ENCODE assay signal across 1 cellular context in genomic region chr1:26826261-26827201, GRCh38.
TF ChIP-seq lines count a peak whose summit lies in the region.

ZDHHC18 (plus strand) TSS chr1:26826688; CDS start chr1:26826805, 117 bp downstream.

TF ChIP-seq in HEK293, 187 proteins besides CTCF, POLR2A, EP300 and RAD21 (continued from another document and continues in another):
- TF ChIP-seq TSHZ1 (tag by site-specific recombination; IDR thresholded peaks at IDR 0.05; ENCODE audit: borderline replicate concordance) (no peak), ZNF174 (tag by site-specific recombination; IDR thresholded peaks at IDR 0.05) (no peak), ZNF148 (tag by site-specific recombination; IDR thresholded peaks at IDR 0.05; ENCODE audit: borderline replicate concordance) (no peak), ZBTB11 (tag by site-specific recombination; conservative IDR thresholded peaks at IDR 0.05; ENCODE audit: low read depth) (no peak), ZNF248 (tag by site-specific recombination; IDR thresholded peaks at IDR 0.05) (no peak), ZNF777 (tag by site-specific recombination; IDR thresholded peaks at IDR 0.05; ENCODE audit: borderline replicate concordance) (no peak), ZNF391 (tag by site-specific recombination; IDR thresholded peaks at IDR 0.05; ENCODE audit: borderline replicate concordance, low read depth) (no peak), ZNF624 (tag by site-specific recombination; IDR thresholded peaks at IDR 0.05) (no peak), BCL11A (tag by site-specific recombination; IDR thresholded peaks at IDR 0.05; ENCODE audit: low read depth) (0 out of 2 replicates have a peak, but pooled peaks have one; percentile 57), KLF8 (tag by site-specific recombination; IDR thresholded peaks at IDR 0.05) (0 out of 2 replicates have a peak, but pooled peaks have one; percentile 2), ZNF324 (tag by site-specific recombination; IDR thresholded peaks at IDR 0.05) (no peak), REST (tag by site-specific recombination; IDR thresholded peaks at IDR 0.05) (no peak), ZFP37 (tag by site-specific recombination; IDR thresholded peaks at IDR 0.05) (no peak), ZNF211 (tag by site-specific recombination; IDR thresholded peaks at IDR 0.05; ENCODE audit: low read depth) (no peak), ZNF544 (tag by site-specific recombination; IDR thresholded peaks at IDR 0.05) (no peak), ZXDB (tag by site-specific recombination; IDR thresholded peaks at IDR 0.05) (0 out of 2 replicates have a peak, but pooled peaks have one; percentile 38), HIC1 (tag by site-specific recombination; IDR thresholded peaks at IDR 0.05) (peak; percentile 40; the same call in 1 of the 2 replicates), OVOL3 (tag by site-specific recombination; IDR thresholded peaks at IDR 0.05) (no peak), ZNF24 (tag by site-specific recombination; IDR thresholded peaks at IDR 0.05) (no peak), ZNF311 (tag by site-specific recombination; IDR thresholded peaks at IDR 0.05; ENCODE audit: borderline replicate concordance) (no peak), PRDM4 (tag by site-specific recombination; IDR thresholded peaks at IDR 0.05) (no peak), ZNF529 (tag by site-specific recombination; IDR thresholded peaks at IDR 0.05; ENCODE audit: insufficient replicate concordance) (no peak), ZNF610 (tag by site-specific recombination; IDR thresholded peaks at IDR 0.05; ENCODE audit: borderline replicate concordance) (no peak; the same call in 1 of the 2 replicates), GLIS1 (tag by site-specific recombination; IDR thresholded peaks at IDR 0.05) (no peak), ZNF580 (tag by site-specific recombination; IDR thresholded peaks at IDR 0.05) (no peak), ZNF280C (tag by site-specific recombination; IDR thresholded peaks at IDR 0.05) (no peak), ZBTB20 (tag by site-specific recombination; IDR thresholded peaks at IDR 0.05) (peak; percentile 54), ZNF449 (tag by site-specific recombination; IDR thresholded peaks at IDR 0.05) (peak; percentile 83), KLF9 (tag by site-specific recombination; IDR thresholded peaks at IDR 0.05; ENCODE audit: low read depth) (0 out of 2 replicates have a peak, but pooled peaks have one; percentile 38)
